Comparison of ENCODE assay signal across 19 cellular contexts in genomic region chr2:223597071-223597470, GRCh38. TPM values are rescaled to one million over a fixed set of nuclear protein-coding genes. Genes with fewer than 3 reads are reported as not detected.
"Had no signal": no experiment of that assay in that cellular context is flagged by ENCODE, and none has a peak within 500 bp of the region (broad histone marks: within the 10 kb centered on the region; RNA-seq: fewer than 3 reads in every experiment).

No MANE protein-coding gene starts in this region.

- H2AFZ ChIP-seq: hepatocyte had no signal

- H3K9me3 ChIP-seq: ascending aorta, esophagus muscularis mucosa, testis, upper lobe of left lung had no signal

- H3K27me3 ChIP-seq: ascending aorta, esophagus muscularis mucosa, hepatocyte, testis, upper lobe of left lung had no signal

- H3K4me2 ChIP-seq: hepatocyte had no signal

- H3K36me3 ChIP-seq: ascending aorta, esophagus muscularis mucosa, spleen, upper lobe of left lung had no signal

- H3K4me1 ChIP-seq: testis had no signal

- H3K4me3 ChIP-seq: ascending aorta, esophagus muscularis mucosa, hepatocyte, spleen, testis, upper lobe of left lung had no signal

- H3K27ac ChIP-seq: ascending aorta, esophagus muscularis mucosa, hepatocyte, spleen, testis, upper lobe of left lung had no signal

- DNase-seq: activated CD4-positive, alpha-beta T cell treated with anti-CD3 and anti-CD28 coated beads, Interleukin-2, amount 10 ng/mL, durations not matched to agents 7 days and 5 days; activated CD8-positive, alpha-beta memory T cell treated with anti-CD3 and anti-CD28 coated beads, Interleukin-2, amount 50 U/mL, for 4 hours; activated effector memory CD4-positive, alpha-beta T cell treated with Interleukin-2 at 50 U/mL for 16 hours; activated naive CD4-positive, alpha-beta T cell treated with anti-CD3 and anti-CD28 coated beads, Interleukin-2, amount 50 U/mL, for 16 hours; activated T-cell treated with anti-CD3 and anti-CD28 coated beads, Interleukin-2, amount 50 U/mL, for 4 hours; cerebellar nuclear complex; cortex of kidney; effector CD4-positive, alpha-beta T cell; spleen; stimulated activated CD4-positive, alpha-beta T cell treated with anti-CD3 and anti-CD28 coated beads, Interleukin-4, amount 100 ng/mL, for 4 hours; T-helper 1 cell; T1000; testis; upper lobe of left lung had no signal

- H3K79me2 ChIP-seq: hepatocyte had no signal

RNA-seq across cellular contexts. Expression of gene SCG2, which starts 5.1 kb away (rescaled TPM):
- total RNA-seq: activated T-cell treated with anti-CD3 and anti-CD28 coated beads, Interleukin-2, amount 50 U/mL, for 4 hours; endothelial cell of umbilical vein; lung microvascular endothelial cell had no signal
- polyA plus RNA-seq: endothelial cell of umbilical vein had no signal
